ENCODE assay signal across 1 cellular context in the genomic region with DNA sequence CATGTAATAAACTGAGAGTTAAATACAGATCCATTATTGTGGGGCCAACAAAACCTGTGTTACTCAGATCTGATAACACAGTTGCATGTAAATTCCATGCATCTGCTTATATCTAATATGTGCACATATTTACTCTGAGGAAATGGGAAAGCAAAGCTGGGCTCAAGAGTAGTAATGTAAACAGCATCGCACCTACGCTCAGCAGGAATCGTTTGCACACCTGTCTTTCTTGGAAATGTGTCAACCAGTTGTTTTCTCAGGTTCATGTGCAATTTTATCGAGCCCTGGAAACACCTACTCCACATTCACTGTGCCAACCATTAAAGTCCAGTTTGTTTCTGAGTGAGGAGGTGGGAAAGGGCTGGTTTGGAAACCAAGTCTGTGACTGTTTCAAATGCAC.
TF ChIP-seq lines count a peak whose summit lies in the region.

No MANE protein-coding gene starts in this region.

TF ChIP-seq in SK-N-SH treated with all-trans-retinoic acid at 6 μM for 48 hours, 23 proteins besides CTCF, POLR2A, EP300 and RAD21 (continued from another document):
- no peak for TF ChIP-seq ARNTL (CRISPR knock-in tag; IDR thresholded peaks at IDR 0.05; ENCODE audit: borderline replicate concordance, low read depth)
TF ChIP-seq in SK-N-SH treated with all-trans-retinoic acid at 6 μM for 48 hours: peak in this region for 0.
